1 cellular context compared by ENCODE assay signal in the genomic region with DNA sequence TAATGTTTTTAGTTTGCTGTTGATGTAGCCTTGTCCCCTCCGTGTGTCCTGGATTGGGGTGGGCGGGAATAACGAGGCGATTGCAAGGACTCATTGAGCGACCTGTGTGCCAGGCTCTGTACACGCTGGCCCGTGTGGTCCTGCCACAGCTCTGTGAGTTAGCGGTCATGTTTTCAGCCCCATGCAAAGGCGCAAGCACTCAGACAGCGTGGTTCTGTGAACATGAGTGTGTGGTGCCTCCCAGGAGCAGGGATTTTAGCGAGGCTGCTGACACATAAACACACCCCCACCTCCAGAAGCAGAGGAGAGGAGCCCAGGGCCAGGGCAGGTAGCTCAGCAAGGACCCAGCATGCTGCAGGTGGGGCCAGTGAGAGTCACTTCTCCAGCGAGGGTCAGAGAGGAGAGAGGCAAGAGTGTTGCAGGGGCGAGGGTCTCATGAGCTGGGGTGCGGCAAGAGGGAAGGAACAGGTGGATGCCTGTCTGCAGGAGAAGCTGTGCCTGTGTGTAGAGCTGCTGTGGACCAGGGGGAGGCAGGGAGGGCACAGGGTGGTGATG.
TF ChIP-seq lines count a peak whose summit lies in the region.

No MANE protein-coding gene starts in this region.

TF ChIP-seq in SK-N-SH treated with all-trans-retinoic acid at 6 μM for 48 hours, 23 proteins besides CTCF, POLR2A, EP300 and RAD21 (continued from another document):
- TF ChIP-seq ISL1 (CRISPR knock-in tag; IDR thresholded peaks at IDR 0.05) (no peak), BACH2 (CRISPR knock-in tag; IDR thresholded peaks at IDR 0.05; ENCODE audit: borderline replicate concordance) (no peak), ARNTL (CRISPR knock-in tag; IDR thresholded peaks at IDR 0.05; ENCODE audit: borderline replicate concordance, low read depth) (no peak)
- TF ChIP-seq, protein P1, sequence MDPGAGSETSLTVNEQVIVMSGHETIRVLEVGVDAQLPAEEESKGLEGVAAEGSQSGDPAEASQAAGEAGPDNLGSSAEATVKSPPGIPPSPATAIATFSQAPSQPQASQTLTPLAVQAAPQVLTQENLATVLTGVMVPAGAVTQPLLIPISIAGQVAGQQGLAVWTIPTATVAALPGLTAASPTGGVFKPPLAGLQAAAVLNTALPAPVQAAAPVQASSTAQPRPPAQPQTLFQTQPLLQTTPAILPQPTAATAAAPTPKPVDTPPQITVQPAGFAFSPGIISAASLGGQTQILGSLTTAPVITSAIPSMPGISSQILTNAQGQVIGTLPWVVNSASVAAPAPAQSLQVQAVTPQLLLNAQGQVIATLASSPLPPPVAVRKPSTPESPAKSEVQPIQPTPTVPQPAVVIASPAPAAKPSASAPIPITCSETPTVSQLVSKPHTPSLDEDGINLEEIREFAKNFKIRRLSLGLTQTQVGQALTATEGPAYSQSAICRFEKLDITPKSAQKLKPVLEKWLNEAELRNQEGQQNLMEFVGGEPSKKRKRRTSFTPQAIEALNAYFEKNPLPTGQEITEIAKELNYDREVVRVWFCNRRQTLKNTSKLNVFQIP (CRISPR knock-in tag; IDR thresholded peaks at IDR 0.05; ENCODE audit: borderline replicate concordance, low read depth) = no peak
